ENCODE assay signal across 8 cellular contexts in genomic region chr6:160990847-160991410, GRCh38. TPM values are rescaled to one million over a fixed set of nuclear protein-coding genes. Genes with fewer than 3 reads are reported as not detected.
DNase-seq lines count a peak whose midpoint lies in the region; ATAC-seq and TF ChIP-seq lines count a peak whose summit lies in the region.

No MANE protein-coding gene starts in this region.

- H3K27me3 ChIP-seq in iPS DF 6.9 (ENCODE audit: control insufficient read depth, insufficient read depth, low read length) (no peaks in the 10 kb centered on the region), spleen (replicated peaks in 1 of 7) (no peaks in the 10 kb centered on the region)

- CTCF ChIA-PET in activated CD8-positive, alpha-beta T cell treated with anti-CD3 and anti-CD28 coated beads for 36 hours (lab: Charles Lee), result interaction anchor here (1.5 to 4.5 kb wide), 3 partner anchors 17 to 60 kb away, joined by 5 to 20 read pairs (median 5); no protein-coding TSS in a partner anchor

- H3K9me3 ChIP-seq in iPS DF 6.9 (ENCODE audit: control insufficient read depth, insufficient read depth, low read length) (no peaks in the 10 kb centered on the region), spleen (peaks cover 0 to 6% (median 0%) of the 10 kb centered on the region in 8 donors)

- no peak overlapping the region for H3K27ac ChIP-seq in iPS DF 6.9 (ENCODE audit: low read length)
- peak overlapping the region; percentile 74 to 94 (median 90) for H3K27ac ChIP-seq in spleen

- H3K4me3 ChIP-seq in iPS DF 6.9 (ENCODE audit: low read length) (peak overlapping the region; percentile 74; the same call in 1 of the 2 replicates), spleen (peak overlapping the region; percentile 91 to 100 (median 98))

- DNase-seq in activated CD8-positive, alpha-beta T cell treated with anti-CD3 and anti-CD28 coated beads for 36 hours, result no peak
- DNase-seq in iPS DF 6.9 (ENCODE audit: low read depth, low spot score) (no peak), spleen (no peak), omental fat pad (ENCODE audit: low spot score) (no peak), NCI-H2081 treated with DMSO at 0.1 percent for 48 hours (lab: John Stamatoyannopoulos, UW) (no peak), NCI-H2196 treated with DMSO at 0.1 percent for 48 hours (lab: John Stamatoyannopoulos, UW; ENCODE audit: unreplicated experiment) (no peak)

- no peaks in the 10 kb centered on the region for H3K36me3 ChIP-seq in iPS DF 6.9 (ENCODE audit: control insufficient read depth, insufficient read depth, low read length)
- no peaks in the 10 kb centered on the region for H3K36me3 ChIP-seq in spleen

- POLR2A ChIA-PET in activated CD8-positive, alpha-beta T cell treated with anti-CD3 and anti-CD28 coated beads for 36 hours (lab: Charles Lee), result interaction anchor here (1.1 to 1.4 kb wide), 2 partner anchors 85 to 373 kb away, joined by 3 to 4 read pairs; no protein-coding TSS in a partner anchor

- ATAC-seq in HG03045 (IDR thresholded peaks at IDR 0.05; ENCODE audit: unreplicated experiment) (peak; percentile 0), GM19328 (IDR thresholded peaks at IDR 0.05; ENCODE audit: unreplicated experiment) (no peak), omental fat pad (ENCODE audit: low FRiP score) (no peak)
- ATAC-seq in activated CD8-positive, alpha-beta T cell treated with anti-CD3 and anti-CD28 coated beads for 36 hours, result no peak

- peaks cover 2% of the 10 kb centered on the region for H3K36me3 Mint-ChIP-seq in activated CD8-positive, alpha-beta T cell treated with anti-CD3 and anti-CD28 coated beads for 36 hours (ENCODE audit: low read depth)

- TF ChIP-seq POLR2A in spleen (IDR thresholded peaks at IDR 0.05), result no peak

- H3K4me1 Mint-ChIP-seq in activated CD8-positive, alpha-beta T cell treated with anti-CD3 and anti-CD28 coated beads for 36 hours (ENCODE audit: low read depth), result peaks cover 25% of the 10 kb centered on the region

- peak overlapping the region; percentile 99 for H3K4me3 Mint-ChIP-seq in activated CD8-positive, alpha-beta T cell treated with anti-CD3 and anti-CD28 coated beads for 36 hours

- H3K4me1 ChIP-seq in iPS DF 6.9 (ENCODE audit: control insufficient read depth, insufficient read depth, low read length) (no peaks in the 10 kb centered on the region), spleen (peaks cover 8 to 52% (median 31%) of the 10 kb centered on the region in 6 donors)

- peak overlapping the region; percentile 57 for H3K27ac Mint-ChIP-seq in activated CD8-positive, alpha-beta T cell treated with anti-CD3 and anti-CD28 coated beads for 36 hours

- no peak for TF ChIP-seq CTCF in activated CD8-positive, alpha-beta T cell treated with anti-CD3 and anti-CD28 coated beads for 36 hours (IDR thresholded peaks at IDR 0.05)
- TF ChIP-seq CTCF in spleen (IDR thresholded peaks at IDR 0.05 in 8 of 11, conservative IDR thresholded peaks at IDR 0.05 in 3 of 11) (no peak), omental fat pad (IDR thresholded peaks at IDR 0.05) (no peak)

- H3K27me3 Mint-ChIP-seq in activated CD8-positive, alpha-beta T cell treated with anti-CD3 and anti-CD28 coated beads for 36 hours, result peaks cover 3% of the 10 kb centered on the region

- WGBS in iPS DF 6.9 (ENCODE audit: insufficient coverage, insufficient read length), result no CpG with 5 or more reads among the region's 16 CpGs
- WGBS in spleen, 5 donors, result 2 to 3% (median 2%) methylated on average over 13 to 16 of the region's 16 CpGs

- H3K9me3 Mint-ChIP-seq in activated CD8-positive, alpha-beta T cell treated with anti-CD3 and anti-CD28 coated beads for 36 hours, result no peaks in the 10 kb centered on the region

- intact Hi-C loops in activated CD8-positive, alpha-beta T cell treated with anti-CD3 and anti-CD28 coated beads for 36 hours (cut with micrococcal nuclease), result no loop called here
- intact Hi-C loops in spleen (cut with DNase I; ENCODE audit: low total_unique reads), result no loop called here

RNA-seq across cellular contexts. Expression of gene MAP3K4, which starts 0.6 kb away (rescaled TPM):
- total RNA-seq in activated CD8-positive, alpha-beta T cell treated with anti-CD3 and anti-CD28 coated beads for 36 hours, result 10 to 100 TPM; 31.3 to 48.7 TPM
- total RNA-seq in spleen (10 to 100 TPM; 22.2 to 65.5 (median 44.8) TPM), omental fat pad (10 to 100 TPM; 18.9 to 33.6 (median 25.0) TPM)
- 10 to 100 TPM; 11.4 to 19.9 (median 19.8) TPM for polyA plus RNA-seq in spleen
